ENCODE assay signal across 21 cellular contexts in the genomic region with DNA sequence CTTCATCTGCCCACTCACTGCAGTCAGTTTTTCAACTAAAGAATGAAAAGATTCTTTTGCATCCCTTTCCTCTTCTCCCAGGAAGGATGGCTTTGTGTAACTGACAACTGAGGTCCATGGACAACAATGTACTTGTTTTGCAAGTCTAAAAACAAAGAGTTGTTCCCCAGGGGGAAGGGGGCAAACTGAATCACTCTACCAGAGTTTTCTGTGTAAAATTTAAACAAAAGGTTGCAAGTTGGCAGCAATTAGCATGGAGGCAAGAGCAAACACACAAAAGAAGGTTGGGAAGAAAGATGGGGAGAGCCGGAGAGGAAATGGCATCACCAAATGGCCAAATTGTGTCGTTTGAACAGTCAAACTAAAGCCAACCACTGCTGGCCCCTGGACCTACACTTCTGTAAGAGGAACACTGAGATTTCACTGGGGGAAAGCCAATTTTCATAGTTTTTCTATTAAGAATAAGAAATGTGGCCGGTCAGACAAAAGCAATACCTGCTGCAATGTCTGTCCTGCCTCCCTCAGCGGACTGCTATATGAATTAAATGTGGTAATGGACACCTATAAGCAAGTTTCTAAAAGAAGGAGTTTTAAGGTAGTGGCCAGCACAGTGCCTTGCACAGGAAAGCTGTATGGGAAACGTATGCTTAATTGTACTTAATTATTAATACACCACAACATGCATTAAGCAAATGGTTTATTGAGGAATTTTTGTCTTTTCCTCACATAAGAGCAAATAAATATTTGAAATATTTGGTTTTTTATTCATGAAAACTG. TPM values are rescaled to one million over a fixed set of nuclear protein-coding genes. Genes with fewer than 3 reads are reported as not detected.
DNase-seq lines count a peak whose midpoint lies in the region; ATAC-seq and TF ChIP-seq lines count a peak whose summit lies in the region.
"Had no signal": no experiment of that assay in that cellular context is flagged by ENCODE, and none has a peak within 500 bp of the region (broad histone marks: within the 10 kb centered on the region; RNA-seq: fewer than 3 reads in every experiment).

No MANE protein-coding gene starts in this region.

- no peak for TF ChIP-seq CTCF in WTC11 (IDR thresholded peaks at IDR 0.05)

- CTCF ChIA-PET in WTC11 (lab: Charles Lee), result interaction anchor here (0.6 to 0.9 kb wide), 2 partner anchors 15 to 393 kb away, joined by 3 to 4 read pairs; no protein-coding TSS in a partner anchor

- peak; percentile 73 for ATAC-seq in WTC11
- ATAC-seq in activated naive CD8-positive, alpha-beta T cell treated with anti-CD3 and anti-CD28 coated beads, Interleukin-2, amount 50 U/mL, for 24 hours, result no peak
- ATAC-seq: activated CD8-positive, alpha-beta memory T cell treated with anti-CD3 and anti-CD28 coated beads, Interleukin-2, amount 10 ng/mL, durations not matched to agents 7 days and 5 days; activated T-cell treated with anti-CD3 and anti-CD28 coated beads, Interleukin-2, amount 50 U/mL, for 72 hours; K562; left lobe of liver; sciatic nerve had no signal

- POLR2A ChIA-PET in WTC11 (lab: Charles Lee), result interaction anchor here (0.6 to 0.7 kb wide), 2 partner anchors 20 to 188 kb away, joined by 3 to 5 read pairs; no protein-coding TSS in a partner anchor

- peaks cover 34% of the 10 kb centered on the region for H3K4me1 Mint-ChIP-seq in WTC11
- peaks cover 5% of the 10 kb centered on the region for H3K4me1 Mint-ChIP-seq in activated naive CD8-positive, alpha-beta T cell treated with anti-CD3 and anti-CD28 coated beads, Interleukin-2, amount 50 U/mL, for 24 hours
- H3K4me1 Mint-ChIP-seq: activated CD4-positive, alpha-beta T cell treated with anti-CD3 and anti-CD28 coated beads, Interleukin-2, amount 10 ng/mL, durations not matched to agents 7 days and 5 days; activated CD8-positive, alpha-beta memory T cell treated with anti-CD3 and anti-CD28 coated beads, Interleukin-2, amount 10 ng/mL, durations not matched to agents 7 days and 5 days; activated naive CD4-positive, alpha-beta T cell treated with anti-CD3 and anti-CD28 coated beads, Interleukin-2, amount 10 ng/mL, durations not matched to agents 7 days and 5 days had no signal

- H3K4me3 Mint-ChIP-seq in WTC11, result peak overlapping the region; percentile 51
- no peak overlapping the region for H3K4me3 Mint-ChIP-seq in activated naive CD8-positive, alpha-beta T cell treated with anti-CD3 and anti-CD28 coated beads, Interleukin-2, amount 50 U/mL, for 24 hours
- H3K4me3 Mint-ChIP-seq: activated CD4-positive, alpha-beta T cell treated with anti-CD3 and anti-CD28 coated beads, Interleukin-2, amount 10 ng/mL, durations not matched to agents 7 days and 5 days; activated CD8-positive, alpha-beta memory T cell treated with anti-CD3 and anti-CD28 coated beads, Interleukin-2, amount 10 ng/mL, durations not matched to agents 7 days and 5 days; activated naive CD4-positive, alpha-beta T cell treated with anti-CD3 and anti-CD28 coated beads, Interleukin-2, amount 10 ng/mL, durations not matched to agents 7 days and 5 days; activated T-cell treated with anti-CD3 and anti-CD28 coated beads, Interleukin-2, amount 50 U/mL, for 72 hours; CD4-positive, alpha-beta T cell had no signal

- H3K9me3 Mint-ChIP-seq in WTC11, result peaks cover 5% of the 10 kb centered on the region
- H3K9me3 Mint-ChIP-seq in activated naive CD8-positive, alpha-beta T cell treated with anti-CD3 and anti-CD28 coated beads, Interleukin-2, amount 50 U/mL, for 24 hours, result no peaks in the 10 kb centered on the region
- H3K9me3 Mint-ChIP-seq: activated naive CD4-positive, alpha-beta T cell treated with anti-CD3 and anti-CD28 coated beads, Interleukin-2, amount 10 ng/mL, durations not matched to agents 7 days and 5 days; CD4-positive, alpha-beta T cell had no signal

- peak overlapping the region; percentile 99 for H3K27ac Mint-ChIP-seq in WTC11
- no peak overlapping the region for H3K27ac Mint-ChIP-seq in activated naive CD8-positive, alpha-beta T cell treated with anti-CD3 and anti-CD28 coated beads, Interleukin-2, amount 50 U/mL, for 24 hours
- H3K27ac Mint-ChIP-seq: activated CD4-positive, alpha-beta T cell treated with anti-CD3 and anti-CD28 coated beads, Interleukin-2, amount 10 ng/mL, durations not matched to agents 7 days and 5 days; activated CD8-positive, alpha-beta memory T cell treated with anti-CD3 and anti-CD28 coated beads, Interleukin-2, amount 10 ng/mL, durations not matched to agents 7 days and 5 days; activated naive CD4-positive, alpha-beta T cell treated with anti-CD3 and anti-CD28 coated beads, Interleukin-2, amount 10 ng/mL, durations not matched to agents 7 days and 5 days; activated T-cell treated with anti-CD3 and anti-CD28 coated beads, Interleukin-2, amount 50 U/mL, for 72 hours; CD4-positive, alpha-beta T cell had no signal

- peaks cover 4% of the 10 kb centered on the region for H3K36me3 Mint-ChIP-seq in WTC11
- H3K36me3 Mint-ChIP-seq in activated naive CD8-positive, alpha-beta T cell treated with anti-CD3 and anti-CD28 coated beads, Interleukin-2, amount 50 U/mL, for 24 hours (ENCODE audit: low read depth), result no peaks in the 10 kb centered on the region
- H3K36me3 Mint-ChIP-seq: activated CD8-positive, alpha-beta memory T cell treated with anti-CD3 and anti-CD28 coated beads, Interleukin-2, amount 10 ng/mL, durations not matched to agents 7 days and 5 days; activated naive CD4-positive, alpha-beta T cell treated with anti-CD3 and anti-CD28 coated beads, Interleukin-2, amount 10 ng/mL, durations not matched to agents 7 days and 5 days had no signal

- DNase-seq in DMS 273 (lab: John Stamatoyannopoulos, UW; ENCODE audit: unreplicated experiment), result peak; percentile 30
- no peak for DNase-seq in DMS 273 treated with DMSO at 0.1 percent for 48 hours (lab: John Stamatoyannopoulos, UW)
- DNase-seq in WTC11 (ENCODE audit: low spot score), result no peak
- peak; percentile 42 for DNase-seq in iPS-NIHi11 (ENCODE audit: low spot score)
- peak; percentile 23 for DNase-seq in retina
- no peak for DNase-seq in kidney glomerular epithelial cell (lab: John Stamatoyannopoulos, UW)
- no peak for DNase-seq in activated naive CD8-positive, alpha-beta T cell treated with anti-CD3 and anti-CD28 coated beads, Interleukin-2, amount 50 U/mL, for 24 hours
- no peak for DNase-seq in epidermal melanocyte (ENCODE audit: insufficient read length, low spot score)
- DNase-seq: activated CD4-positive, alpha-beta T cell treated with anti-CD3 and anti-CD28 coated beads, Interleukin-2, amount 10 ng/mL, durations not matched to agents 7 days and 5 days; activated CD8-positive, alpha-beta memory T cell treated with anti-CD3 and anti-CD28 coated beads, Interleukin-2, amount 10 ng/mL, durations not matched to agents 7 days and 5 days; activated naive CD4-positive, alpha-beta T cell treated with anti-CD3 and anti-CD28 coated beads, Interleukin-2, amount 10 ng/mL, durations not matched to agents 7 days and 5 days; activated T-cell treated with anti-CD3 and anti-CD28 coated beads, Interleukin-2, amount 50 U/mL, for 72 hours; amygdala; CD4-positive, alpha-beta T cell; mesendoderm; NCI-H1436; stomach; transverse colon had no signal

- no peaks in the 10 kb centered on the region for H3K27me3 Mint-ChIP-seq in WTC11 (ENCODE audit: low read depth)
- H3K27me3 Mint-ChIP-seq in activated naive CD8-positive, alpha-beta T cell treated with anti-CD3 and anti-CD28 coated beads, Interleukin-2, amount 50 U/mL, for 24 hours, result peaks cover 2% of the 10 kb centered on the region
- H3K27me3 Mint-ChIP-seq: CD4-positive, alpha-beta T cell had no signal

TF ChIP-seq in WTC11, 78 proteins besides CTCF, POLR2A, EP300 and RAD21:
- TF ChIP-seq GTF2I (CRISPR knock-in tag; conservative IDR thresholded peaks at IDR 0.05), result no peak
- TF ChIP-seq, protein P1, sequence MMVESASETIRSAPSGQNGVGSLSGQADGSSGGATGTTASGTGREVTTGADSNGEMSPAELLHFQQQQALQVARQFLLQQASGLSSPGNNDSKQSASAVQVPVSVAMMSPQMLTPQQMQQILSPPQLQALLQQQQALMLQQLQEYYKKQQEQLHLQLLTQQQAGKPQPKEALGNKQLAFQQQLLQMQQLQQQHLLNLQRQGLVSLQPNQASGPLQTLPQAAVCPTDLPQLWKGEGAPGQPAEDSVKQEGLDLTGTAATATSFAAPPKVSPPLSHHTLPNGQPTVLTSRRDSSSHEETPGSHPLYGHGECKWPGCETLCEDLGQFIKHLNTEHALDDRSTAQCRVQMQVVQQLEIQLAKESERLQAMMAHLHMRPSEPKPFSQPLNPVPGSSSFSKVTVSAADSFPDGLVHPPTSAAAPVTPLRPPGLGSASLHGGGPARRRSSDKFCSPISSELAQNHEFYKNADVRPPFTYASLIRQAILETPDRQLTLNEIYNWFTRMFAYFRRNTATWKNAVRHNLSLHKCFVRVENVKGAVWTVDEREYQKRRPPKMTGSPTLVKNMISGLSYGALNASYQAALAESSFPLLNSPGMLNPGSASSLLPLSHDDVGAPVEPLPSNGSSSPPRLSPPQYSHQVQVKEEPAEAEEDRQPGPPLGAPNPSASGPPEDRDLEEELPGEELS (CRISPR knock-in tag; IDR thresholded peaks at IDR 0.05), result peak; percentile 12; the same call in 1 of the 2 replicates

RNA-seq across cellular contexts. Expression of a gene that starts 16.1 kb away (rescaled TPM):
- 30.5 to 35.2 TPM (median 30.8 TPM) in 3 replicates for total RNA-seq in WTC11 (2021)

Comparison
In these comparisons a context has a peak if more than half of its experiments do, and no peak if none do; other contexts are left out.
1. DNase-seq: peak in DMS 273 (single experiment), iPS-NIHi11 (single experiment) and retina (single experiment); none in DMS 273 treated with DMSO at 0.1 percent for 48 hours (single experiment), WTC11 (single experiment), kidney glomerular epithelial cell (single experiment), activated naive CD8-positive, alpha-beta T cell treated with anti-CD3 and anti-CD28 coated beads, Interleukin-2, amount 50 U/mL, for 24 hours (single experiment) and epidermal melanocyte (single experiment).